ENCODE assay signal across 8 cellular contexts in genomic region chr11:126115820-126116319, GRCh38. TPM values are rescaled to one million over a fixed set of nuclear protein-coding genes. Genes with fewer than 3 reads are reported as not detected.
A peak's percentile ranks its signal among the peaks of the same experiment; 100 is the strongest.
DNase-seq lines count a peak whose midpoint lies in the region; ATAC-seq and TF ChIP-seq lines count a peak whose summit lies in the region.

No MANE protein-coding gene starts in this region.

- no peak overlapping the region for H3K4me3 Mint-ChIP-seq in naive thymus-derived CD8-positive, alpha-beta T cell
- H3K4me3 Mint-ChIP-seq in activated naive CD4-positive, alpha-beta T cell treated with anti-CD3 and anti-CD28 coated beads for 36 hours = no peak overlapping the region

- H3K36me3 ChIP-seq in ACC112 (ENCODE audit: insufficient read depth, low read length) = no peaks in the 10 kb centered on the region
- H3K36me3 ChIP-seq in smooth muscle cell (ENCODE audit: low read depth) = no peaks in the 10 kb centered on the region

- H3K4me1 ChIP-seq in ACC112 (ENCODE audit: control insufficient read depth, insufficient read depth, low read length, unreplicated experiment) = peaks cover 53% of the 10 kb centered on the region
- peaks cover 4% of the 10 kb centered on the region for H3K4me1 ChIP-seq in smooth muscle cell (ENCODE audit: low read depth)

- intact Hi-C loops in activated naive CD4-positive, alpha-beta T cell treated with anti-CD3 and anti-CD28 coated beads for 36 hours (cut with micrococcal nuclease) = no loop called here

- H3K79me2 ChIP-seq in ACC112 (ENCODE audit: control insufficient read depth, insufficient read depth, low read length, unreplicated experiment) = no peaks in the 10 kb centered on the region
- H3K79me2 ChIP-seq in smooth muscle cell (ENCODE audit: low read depth) = no peaks in the 10 kb centered on the region

- H3K27ac ChIP-seq in ACC112 (ENCODE audit: low read depth, low read length) (peak overlapping the region; percentile 95), VCaP (peak overlapping the region; percentile 97), smooth muscle cell (ENCODE audit: low read depth) (no peak overlapping the region)

- H3K36me3 Mint-ChIP-seq in naive thymus-derived CD8-positive, alpha-beta T cell = no peaks in the 10 kb centered on the region
- H3K36me3 Mint-ChIP-seq in activated naive CD4-positive, alpha-beta T cell treated with anti-CD3 and anti-CD28 coated beads for 36 hours (ENCODE audit: low read depth) = no peaks in the 10 kb centered on the region

- no peak for ATAC-seq in naive thymus-derived CD8-positive, alpha-beta T cell

- H3K9me3 Mint-ChIP-seq in naive thymus-derived CD8-positive, alpha-beta T cell = no peaks in the 10 kb centered on the region
- no peaks in the 10 kb centered on the region for H3K9me3 Mint-ChIP-seq in activated naive CD4-positive, alpha-beta T cell treated with anti-CD3 and anti-CD28 coated beads for 36 hours

- DNase-seq in iPS-NIHi7 (ENCODE audit: extremely low spot score) = peak; percentile 51
- no peak for DNase-seq in smooth muscle cell (lab: John Stamatoyannopoulos, UW; ENCODE audit: unreplicated experiment)
- DNase-seq in activated effector memory CD4-positive, alpha-beta T cell treated with anti-CD3 and anti-CD28 coated beads, Interleukin-2, amount 50 U/mL, for 16 hours = no peak
- DNase-seq in naive thymus-derived CD8-positive, alpha-beta T cell = no peak
- DNase-seq in activated naive CD4-positive, alpha-beta T cell treated with anti-CD3 and anti-CD28 coated beads for 36 hours = no peak

- CTCF ChIA-PET in activated naive CD4-positive, alpha-beta T cell treated with anti-CD3 and anti-CD28 coated beads for 36 hours (lab: Charles Lee) = no interaction called here

- H3K4me3 ChIP-seq in ACC112 (ENCODE audit: low read depth, low read length) (peak overlapping the region; percentile 42; the same call in 1 of the 2 replicates), smooth muscle cell (no peak overlapping the region)

- TF ChIP-seq CTCF in LNCAP (IDR thresholded peaks at IDR 0.05) (peak; percentile 41; the same call in 1 of the 2 replicates), VCaP (conservative IDR thresholded peaks at IDR 0.05) (peak; percentile 46), smooth muscle cell (IDR thresholded peaks at IDR 0.05; ENCODE audit: borderline replicate concordance, insufficient read depth, poor library complexity, severe bottlenecking) (peak; percentile 11)

- H3K27me3 Mint-ChIP-seq in naive thymus-derived CD8-positive, alpha-beta T cell = no peaks in the 10 kb centered on the region
- H3K27me3 Mint-ChIP-seq in activated naive CD4-positive, alpha-beta T cell treated with anti-CD3 and anti-CD28 coated beads for 36 hours (ENCODE audit: low read depth) = no peaks in the 10 kb centered on the region

- H3K9me3 ChIP-seq in smooth muscle cell (replicated peaks; ENCODE audit: low read depth) = no peaks in the 10 kb centered on the region

- H3K27ac Mint-ChIP-seq in naive thymus-derived CD8-positive, alpha-beta T cell = peak overlapping the region in 1 of 10 donors; percentile 72
- no peak overlapping the region for H3K27ac Mint-ChIP-seq in activated naive CD4-positive, alpha-beta T cell treated with anti-CD3 and anti-CD28 coated beads for 36 hours

- H2AFZ ChIP-seq in ACC112 (ENCODE audit: low read length, unreplicated experiment) = no peak overlapping the region
- no peak overlapping the region for H2AFZ ChIP-seq in smooth muscle cell (ENCODE audit: low read depth)

- H3K4me1 Mint-ChIP-seq in naive thymus-derived CD8-positive, alpha-beta T cell = no peaks in the 10 kb centered on the region
- H3K4me1 Mint-ChIP-seq in activated naive CD4-positive, alpha-beta T cell treated with anti-CD3 and anti-CD28 coated beads for 36 hours (ENCODE audit: low read depth) = no peaks in the 10 kb centered on the region

- peak overlapping the region; percentile 22 for H3K4me2 ChIP-seq in smooth muscle cell

- H3F3A ChIP-seq in smooth muscle cell (ENCODE audit: low read depth) = peaks cover 4% of the 10 kb centered on the region

- POLR2A ChIA-PET in naive thymus-derived CD8-positive, alpha-beta T cell (lab: Charles Lee) = no interaction called here

- no peaks in the 10 kb centered on the region for H4K20me1 ChIP-seq in smooth muscle cell (ENCODE audit: low read depth)

- no peaks in the 10 kb centered on the region for H3K27me3 ChIP-seq in ACC112 (ENCODE audit: insufficient read depth, low read length)
- H3K27me3 ChIP-seq in smooth muscle cell (ENCODE audit: low read depth) = no peaks in the 10 kb centered on the region

- WGBS in smooth muscle cell (ENCODE audit: low lambda C conversion rate) = 29% methylated on average over 13 of the region's 14 CpGs

- H3K9ac ChIP-seq in smooth muscle cell (ENCODE audit: low read depth) = no peak overlapping the region

RNA-seq across cellular contexts. Expression of gene CDON, which starts 53.2 kb away (rescaled TPM):
- 14.8 and 21.1 TPM in 2 replicates for total RNA-seq in smooth muscle cell
- 1.6 and 7.0 TPM in 2 replicates for polyA plus RNA-seq in smooth muscle cell
- total RNA-seq in naive thymus-derived CD8-positive, alpha-beta T cell = 1 to 10 TPM; 2.1 to 2.8 TPM
- polyA plus RNA-seq in naive thymus-derived CD8-positive, alpha-beta T cell = under 1 TPM in 2 of 3 donors, not detected in 1; 0.14 to 0.20 TPM
- total RNA-seq in activated naive CD4-positive, alpha-beta T cell treated with anti-CD3 and anti-CD28 coated beads for 36 hours = 1 to 10 TPM; 2.6 to 3.5 TPM
